In genomic region chr16:49274936-49275730, GRCh38 we compare ENCODE assay signal across 20 cellular contexts. TPM values are rescaled to one million over a fixed set of nuclear protein-coding genes. Genes with fewer than 3 reads are reported as not detected.
DNase-seq lines count a peak whose midpoint lies in the region; TF ChIP-seq lines count a peak whose summit lies in the region.
"Had no signal": no experiment of that assay in that cellular context is flagged by ENCODE, and none has a peak within 500 bp of the region (broad histone marks: within the 10 kb centered on the region; RNA-seq: fewer than 3 reads in every experiment).

No MANE protein-coding gene starts in this region.

- H3K36me3 Mint-ChIP-seq in activated naive CD4-positive, alpha-beta T cell treated with anti-CD3 and anti-CD28 coated beads for 36 hours (ENCODE audit: low read depth): no peaks in the 10 kb centered on the region
- H3K36me3 Mint-ChIP-seq: activated naive CD4-positive, alpha-beta T cell treated with anti-CD3 and anti-CD28 coated beads, Interleukin-2, amount 50 U/mL, for 24 hours had no signal

- TF ChIP-seq CTCF in parathyroid adenoma (IDR thresholded peaks at IDR 0.05) (no peak), esophagus squamous epithelium (IDR thresholded peaks at IDR 0.05) (no peak)

- no peaks in the 10 kb centered on the region for H3K9me3 Mint-ChIP-seq in activated naive CD4-positive, alpha-beta T cell treated with anti-CD3 and anti-CD28 coated beads for 36 hours
- H3K9me3 Mint-ChIP-seq: activated naive CD4-positive, alpha-beta T cell treated with anti-CD3 and anti-CD28 coated beads, Interleukin-2, amount 50 U/mL, for 24 hours; activated T-cell treated with anti-CD3 and anti-CD28 coated beads, Interleukin-2, amount 50 U/mL, for 4 hours had no signal

- H3K79me2 ChIP-seq in parathyroid adenoma: no peaks in the 10 kb centered on the region

- H3K36me3 ChIP-seq in iPS DF 6.9 (ENCODE audit: control insufficient read depth, insufficient read depth, low read length) (no peaks in the 10 kb centered on the region; the same call in 1 of the 2 replicates), parathyroid adenoma (ENCODE audit: control insufficient read depth, insufficient read depth, low read length) (no peaks in the 10 kb centered on the region), esophagus squamous epithelium (no peaks in the 10 kb centered on the region)
- H3K36me3 ChIP-seq: ovary, right lobe of liver had no signal

- H3K27me3 Mint-ChIP-seq in activated naive CD4-positive, alpha-beta T cell treated with anti-CD3 and anti-CD28 coated beads for 36 hours (ENCODE audit: low read depth): peaks cover 71% of the 10 kb centered on the region

- intact Hi-C loops in activated naive CD4-positive, alpha-beta T cell treated with anti-CD3 and anti-CD28 coated beads for 36 hours (cut with micrococcal nuclease): no loop called here
- intact Hi-C loops in esophagus squamous epithelium (cut with DNase I): no loop called here

- peak overlapping the region; percentile 17 for H2AFZ ChIP-seq in parathyroid adenoma

- peaks cover 74% of the 10 kb centered on the region for H3K27me3 ChIP-seq in iPS DF 6.9 (ENCODE audit: control insufficient read depth, insufficient read depth, low read length)
- peaks cover 3% of the 10 kb centered on the region for H3K27me3 ChIP-seq in parathyroid adenoma (ENCODE audit: control insufficient read depth, insufficient read depth, low read length)
- H3K27me3 ChIP-seq in esophagus squamous epithelium: peaks cover 0 to 92% (median 40%) of the 10 kb centered on the region in 4 donors
- H3K27me3 ChIP-seq: ovary had no signal

- no CpG with 5 or more reads among the region's 38 CpGs for WGBS in iPS DF 6.9 (ENCODE audit: insufficient coverage, insufficient read length)
- 4 to 15% methylated on average over 16 to 30 of the region's 38 CpGs for WGBS in esophagus squamous epithelium, 2 donors

- H3K9ac ChIP-seq in parathyroid adenoma: no peak overlapping the region

- H3K4me3 ChIP-seq in iPS DF 6.9 (ENCODE audit: low read length): peak overlapping the region; percentile 29; the same call in 1 of the 2 replicates
- H3K4me3 ChIP-seq in parathyroid adenoma (ENCODE audit: low read depth, low read length): no peak overlapping the region
- H3K4me3 ChIP-seq in esophagus squamous epithelium: no peak overlapping the region
- H3K4me3 ChIP-seq: ovary, right lobe of liver had no signal

- DNase-seq in NCI-H1105 treated with DMSO at 0.1 percent for 48 hours (lab: John Stamatoyannopoulos, UW) (peak; percentile 39), NCI-H1105 (lab: John Stamatoyannopoulos, UW) (no peak), NCI-H69 (lab: John Stamatoyannopoulos, UW) (peak; percentile 70), iPS DF 6.9 (ENCODE audit: low read depth, low spot score) (no peak), amygdala (lab: John Stamatoyannopoulos, UW) (no peak), esophagus squamous epithelium (lab: John Stamatoyannopoulos, UW) (no peak)
- no peak for DNase-seq in activated naive CD4-positive, alpha-beta T cell treated with anti-CD3 and anti-CD28 coated beads for 36 hours
- DNase-seq: 8988T; activated T-cell treated with anti-CD3 and anti-CD28 coated beads, Interleukin-2, amount 50 U/mL, for 4 hours; AML-193; effector memory CD4-positive, alpha-beta T cell; islet precursor cell; mammary epithelial cell; ovary; right lobe of liver; T1000 had no signal

- CTCF ChIA-PET in activated naive CD4-positive, alpha-beta T cell treated with anti-CD3 and anti-CD28 coated beads for 36 hours (lab: Charles Lee): no interaction called here

- H3K27ac Mint-ChIP-seq in activated naive CD4-positive, alpha-beta T cell treated with anti-CD3 and anti-CD28 coated beads for 36 hours: no peak overlapping the region
- H3K27ac Mint-ChIP-seq: activated naive CD4-positive, alpha-beta T cell treated with anti-CD3 and anti-CD28 coated beads, Interleukin-2, amount 50 U/mL, for 24 hours had no signal

- no peak overlapping the region for H3K4me3 Mint-ChIP-seq in activated naive CD4-positive, alpha-beta T cell treated with anti-CD3 and anti-CD28 coated beads for 36 hours
- H3K4me3 Mint-ChIP-seq: activated naive CD4-positive, alpha-beta T cell treated with anti-CD3 and anti-CD28 coated beads, Interleukin-2, amount 50 U/mL, for 24 hours; activated T-cell treated with anti-CD3 and anti-CD28 coated beads, Interleukin-2, amount 50 U/mL, for 4 hours had no signal

- H3K4me1 ChIP-seq in iPS DF 6.9 (ENCODE audit: control insufficient read depth, insufficient read depth, low read length) (peaks cover 9% of the 10 kb centered on the region), parathyroid adenoma (peaks cover 3% of the 10 kb centered on the region), esophagus squamous epithelium (peaks cover 0 to 39% (median 4%) of the 10 kb centered on the region in 3 donors)
- H3K4me1 ChIP-seq: right lobe of liver had no signal

- no peak overlapping the region for H3K27ac ChIP-seq in iPS DF 6.9 (ENCODE audit: low read length)
- H3K27ac ChIP-seq in parathyroid adenoma: no peak overlapping the region
- H3K27ac ChIP-seq in esophagus squamous epithelium: no peak overlapping the region
- H3K27ac ChIP-seq: ovary, right lobe of liver had no signal

- no peak overlapping the region for H3K4me2 ChIP-seq in parathyroid adenoma (ENCODE audit: low read length)

- TF ChIP-seq POLR2A in esophagus squamous epithelium (IDR thresholded peaks at IDR 0.05): no peak

- peaks cover 10% of the 10 kb centered on the region for H3K4me1 Mint-ChIP-seq in activated naive CD4-positive, alpha-beta T cell treated with anti-CD3 and anti-CD28 coated beads for 36 hours (ENCODE audit: low read depth)

- H3K9me3 ChIP-seq in iPS DF 6.9 (ENCODE audit: control insufficient read depth, insufficient read depth, low read length) (no peaks in the 10 kb centered on the region; the same call in 1 of the 2 replicates), parathyroid adenoma (ENCODE audit: control insufficient read depth, low read length) (no peaks in the 10 kb centered on the region), esophagus squamous epithelium (no peaks in the 10 kb centered on the region)
- H3K9me3 ChIP-seq: ovary, right lobe of liver had no signal

RNA-seq across cellular contexts. Expression of gene CBLN1, which starts 6.5 kb away (rescaled TPM):
- not detected for total RNA-seq in activated naive CD4-positive, alpha-beta T cell treated with anti-CD3 and anti-CD28 coated beads for 36 hours
- total RNA-seq in esophagus squamous epithelium: under 1 TPM in 2 of 4 donors, not detected in 2; 0.26 to 0.38 TPM
- total RNA-seq: activated T-cell treated with anti-CD3 and anti-CD28 coated beads, Interleukin-2, amount 50 U/mL, for 4 hours; fibroblast of lung; mammary epithelial cell; myocyte had no signal

Comparison
In these comparisons a context has a peak if more than half of its experiments do, and no peak if none do; other contexts are left out.
1. DNase-seq: peak in NCI-H1105 treated with DMSO at 0.1 percent for 48 hours (single experiment) and NCI-H69 (single experiment); none in NCI-H1105 (single experiment), iPS DF 6.9 (single experiment), amygdala (0 of 56), activated naive CD4-positive, alpha-beta T cell treated with anti-CD3 and anti-CD28 coated beads for 36 hours (single experiment) and esophagus squamous epithelium (single experiment).